9 cellular contexts compared by ENCODE assay signal in genomic region chr22:36419912-36420882, GRCh38. TPM values are rescaled to one million over a fixed set of nuclear protein-coding genes. Genes with fewer than 3 reads are reported as not detected.
DNase-seq lines count a peak whose midpoint lies in the region; ATAC-seq, FAIRE-seq and TF ChIP-seq lines count a peak whose summit lies in the region.
"Had no signal": no experiment of that assay in that cellular context is flagged by ENCODE, and none has a peak within 500 bp of the region (broad histone marks: within the 10 kb centered on the region; RNA-seq: fewer than 3 reads in every experiment).

No MANE protein-coding gene starts in this region.

- no peak for TF ChIP-seq EP300 in K562 (IDR thresholded peaks at IDR 0.05; ENCODE audit: low read length)

- intact Hi-C loops in K562 (cut with micrococcal nuclease): loop anchor here (5.0 kb wide), 2 partner anchors 33 to 53 kb away; partner anchors contain the start of gene MYH9
- intact Hi-C loops in sciatic nerve (cut with DNase I): no loop called here

- in situ Hi-C loops in K562 (cut with MboI): no loop called here

- no peaks in the 10 kb centered on the region for H3K27me3 ChIP-seq in K562 (ENCODE audit: control insufficient read depth in 2 of 2, insufficient read depth in 2 of 2, low read length in 2 of 2)

- no peaks in the 10 kb centered on the region for H3K9me1 ChIP-seq in K562 (ENCODE audit: control insufficient read depth, insufficient read depth, low read length)

- no peak for TF ChIP-seq CTCF in K562 (IDR thresholded peaks at IDR 0.05 in 2 of 3, conservative IDR thresholded peaks at IDR 0.05 in 1 of 3; ENCODE audit: insufficient read depth in 2 of 3, low read depth in 1 of 3, low read length in 3 of 3)

- H3K4me3 ChIP-seq in K562: no peak overlapping the region

- peaks cover 26 to 31% of the 10 kb centered on the region in 2 experiments for H3K4me1 ChIP-seq in K562 (replicated peaks in 1 of 2; ENCODE audit: control insufficient read depth in 2 of 2, insufficient read depth in 2 of 2, low read length in 2 of 2)

- BruUV-seq in K562 (replicated peaks; lab: Mats Ljungman, UMichigan): no TSS peak

- H3K79me2 ChIP-seq in K562 (ENCODE audit: control insufficient read depth, insufficient read depth, low read length): no peaks in the 10 kb centered on the region

- H3K4me2 ChIP-seq in K562 (ENCODE audit: insufficient read depth, low read length): no peak overlapping the region

- POLR2A ChIA-PET in K562 (lab: Yijun Ruan, JAX): interaction anchor here (0.6 kb wide), 1 partner anchor 1248 kb away, joined by 3 read pairs; no protein-coding TSS in a partner anchor

- peak; percentile 13; the same call in 1 of the 3 replicates for ATAC-seq in K562
- peak; percentile 87 for ATAC-seq in sciatic nerve
- no peak for ATAC-seq in HG03571 (IDR thresholded peaks at IDR 0.05; ENCODE audit: unreplicated experiment)
- ATAC-seq in GM18519 (IDR thresholded peaks at IDR 0.05; ENCODE audit: low FRiP score, unreplicated experiment): no peak

- WGBS in K562 (ENCODE audit: insufficient coverage, low coverage, missing lambda C conversion rate): 64% methylated on average over 7 of the region's 21 CpGs

- H2AFZ ChIP-seq in K562 (ENCODE audit: low read depth, low read length): no peak overlapping the region; the same call in 1 of the 2 replicates

- no peaks in the 10 kb centered on the region for H3K36me3 ChIP-seq in K562 (ENCODE audit: control insufficient read depth, insufficient read depth, low read length)

- H3K9me3 ChIP-seq in K562 (replicated peaks; ENCODE audit: control insufficient read depth, insufficient read depth, low read depth, low read length): no peaks in the 10 kb centered on the region

- peak; percentile 48 for DNase-seq in EH (ENCODE audit: low read depth)
- DNase-seq in K562 (ENCODE audit: extremely low read depth in 1 of 4, low spot score in 3 of 4): no peak
- peak; percentile 65 for DNase-seq in left kidney (ENCODE audit: low read depth, low spot score)
- DNase-seq in sciatic nerve (ENCODE audit: low spot score): no peak
- no peak for DNase-seq in NCI-H1436 (lab: John Stamatoyannopoulos, UW)
- no peak for DNase-seq in putamen (ENCODE audit: low spot score)
- DNase-seq: NCI-H1092 had no signal

- FAIRE-seq in K562 (lab: Jason Lieb, UNC): no peak

- H3K9ac ChIP-seq in K562 (ENCODE audit: insufficient read depth in 1 of 2, low read depth in 2 of 2, low read length in 2 of 2): no peak overlapping the region

- TF ChIP-seq POLR2A in K562 (conservative IDR thresholded peaks at IDR 0.05): no peak

- no peak for TF ChIP-seq RAD21 in K562 (CRISPR knock-in tag; conservative IDR thresholded peaks at IDR 0.05 in 1 of 2, IDR thresholded peaks at IDR 0.05 in 1 of 2)

- no peak overlapping the region for H3K27ac ChIP-seq in K562 (ENCODE audit: extremely low read depth, low read depth, low read length)

- no peaks in the 10 kb centered on the region for H4K20me1 ChIP-seq in K562 (replicated peaks; ENCODE audit: control insufficient read depth, insufficient read depth, low read length)

- CTCF ChIA-PET in K562 (lab: Yijun Ruan, JAX; ENCODE audit: low intra/inter-chr PET ratio): no interaction called here

TF ChIP-seq in K562, 482 proteins besides CTCF, POLR2A, EP300 and RAD21:
- TF ChIP-seq FOXA1 (IDR thresholded peaks at IDR 0.05; ENCODE audit: borderline replicate concordance) (no peak), ZBTB17 (CRISPR knock-in tag; IDR thresholded peaks at IDR 0.05) (no peak), TEAD1 (CRISPR knock-in tag; IDR thresholded peaks at IDR 0.05) (no peak), GTF2F1 (IDR thresholded peaks at IDR 0.05; ENCODE audit: low read depth, low read length) (no peak), ZNF24 (IDR thresholded peaks at IDR 0.05) (no peak), ARID2 (IDR thresholded peaks at IDR 0.05) (no peak), ZKSCAN3 (CRISPR knock-in tag; IDR thresholded peaks at IDR 0.05) (no peak), ATF3 (IDR thresholded peaks at IDR 0.05) (no peak), ATF3 (CRISPR knock-in tag; conservative IDR thresholded peaks at IDR 0.05) (no peak), CBX3 (IDR thresholded peaks at IDR 0.05; ENCODE audit: borderline replicate concordance in 1 of 2, low read length in 2 of 2) (no peak), PML (IDR thresholded peaks at IDR 0.05; ENCODE audit: low read length) (no peak), CHCHD3 (CRISPR knock-in tag; IDR thresholded peaks at IDR 0.05) (no peak), ARID3B (CRISPR knock-in tag; IDR thresholded peaks at IDR 0.05; ENCODE audit: borderline replicate concordance) (no peak), ZSCAN32 (CRISPR knock-in tag; IDR thresholded peaks at IDR 0.05) (no peak)

RNA-seq across cellular contexts. Expression of gene MYH9, which starts 32.4 kb away (rescaled TPM):
- 136 and 261 TPM in 2 replicates for total RNA-seq in K562 (2011; cell fraction: chromatin; rRNA removed; ENCODE audit: low replicate concordance)
- 51.3 and 57.4 TPM in 2 replicates for total RNA-seq in K562 (2011; cell fraction: nucleolus; rRNA removed)
- 65.9 and 76.0 TPM in 2 replicates for total RNA-seq in K562 (2011; cell fraction: nucleoplasm; rRNA removed)
- total RNA-seq in K562 (2014; rRNA removed): 60.1 and 60.4 TPM in 2 replicates
- total RNA-seq in K562 (2014; rRNA removed; fragmentation: Illumina TruSeq; extraction: Trizol): 24.6 and 33.6 TPM in 2 replicates
- 24.1 and 30.5 TPM in 2 replicates for total RNA-seq in K562 (2015; rRNA removed; fragmentation: Illumina TruSeq; extraction: Trizol)
- 94.6 and 111 TPM in 2 replicates for total RNA-seq in K562 (2021)
- 24.1 and 34.2 TPM in 2 replicates for polyA plus RNA-seq in K562 (2011; rRNA removed)
- 10.2 and 12.5 TPM in 2 replicates for polyA plus RNA-seq in K562 (2011; cell fraction: cytosol; rRNA removed)
- polyA plus RNA-seq in K562 (2011; cell fraction: nucleus; rRNA removed): 32.6 and 34.6 TPM in 2 replicates
- 54.3 and 92.2 TPM in 2 replicates for polyA plus RNA-seq in K562 (2012)
- 31.3 and 44.5 TPM in 2 replicates for polyA plus RNA-seq in K562 (2014; fragmentation: Illumina TruSeq; extraction: Trizol)
- polyA plus RNA-seq in K562 (2014; fragmentation: Nextera tagmentation; extraction: Ambion mirVana): 1 to 10 TPM in 1 of 2 experiments, under 1 TPM in 1; 0.71 to 1.3 TPM
- 34.2 and 37.4 TPM in 2 replicates for polyA plus RNA-seq in K562 (2014; rRNA removed)
- polyA minus RNA-seq in K562 (2011; rRNA and poly(A)+ RNA removed): 90.2 and 122 TPM in 2 replicates
- polyA minus RNA-seq in K562 (2011; cell fraction: cytosol; rRNA and poly(A)+ RNA removed): 59.8 and 63.1 TPM in 2 replicates
- polyA minus RNA-seq in K562 (2011; cell fraction: nucleus; rRNA and poly(A)+ RNA removed): 20.6 and 41.5 TPM in 2 replicates
- total RNA-seq in sciatic nerve: 973 TPM

Comparison
In these comparisons a context has a peak if more than half of its experiments do, and no peak if none do; other contexts are left out.
1. DNase-seq: peak in EH (single experiment) and left kidney (single experiment); none in K562 (0 of 4), sciatic nerve (single experiment), NCI-H1436 (single experiment) and putamen (single experiment).
2. ATAC-seq: peak in K562 (single experiment) and sciatic nerve (single experiment); none in HG03571 (single experiment) and GM18519 (single experiment).